In the genomic region with DNA sequence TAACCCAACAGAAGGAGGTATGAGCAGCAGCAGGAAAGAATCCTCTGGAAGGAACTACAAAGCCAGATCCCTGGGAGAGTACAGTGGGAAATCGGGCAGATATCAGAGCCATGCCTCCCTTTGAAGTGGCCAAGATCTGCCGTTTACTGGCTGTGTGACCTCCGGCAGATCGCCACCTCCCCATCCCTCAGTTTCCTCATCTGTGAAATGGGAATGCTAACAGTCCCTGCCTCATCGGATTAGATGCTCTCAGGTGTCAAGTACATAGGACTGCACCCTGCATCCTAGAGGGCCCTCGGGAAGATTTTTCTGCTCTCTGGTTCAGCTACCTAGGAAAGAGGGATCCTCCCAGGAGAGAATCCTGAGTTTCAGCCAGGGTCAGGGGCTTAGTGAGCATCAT, we compare ENCODE assay signal across 25 cellular contexts.
A peak's percentile ranks its signal among the peaks of the same experiment; 100 is the strongest.
DNase-seq lines count a peak whose midpoint lies in the region; ATAC-seq, FAIRE-seq and TF ChIP-seq lines count a peak whose summit lies in the region.
"Had no signal": no experiment of that assay in that cellular context is flagged by ENCODE, and none has a peak within 500 bp of the region (broad histone marks: within the 10 kb centered on the region; RNA-seq: fewer than 3 reads in every experiment).

No MANE protein-coding gene starts in this region.

- no peak overlapping the region for H3K27ac ChIP-seq in kidney (ENCODE audit: low read depth in 2 of 2, low read length in 2 of 2)
- H3K27ac ChIP-seq: 22Rv1; BLaER1 treated with 17β-estradiol and CSF1 and Interleukin-3, amounts not matched to agents 10 nM and 100 nM had no signal

- no peaks in the 10 kb centered on the region for H3K36me3 ChIP-seq in kidney (ENCODE audit: control insufficient read depth in 1 of 2, insufficient read depth in 2 of 2, low read length in 2 of 2)
- H3K36me3 ChIP-seq: BE2C; BLaER1 treated with 17β-estradiol and CSF1 and Interleukin-3, amounts not matched to agents 10 nM and 100 nM had no signal

- no peaks in the 10 kb centered on the region for H3K4me1 ChIP-seq in kidney (ENCODE audit: control insufficient read depth in 1 of 2, insufficient read depth in 1 of 2, low read depth in 1 of 2, low read length in 2 of 2)
- H3K4me1 ChIP-seq: BE2C had no signal

- no peak overlapping the region for H3K4me3 Mint-ChIP-seq in activated naive CD4-positive, alpha-beta T cell treated with anti-CD3 and anti-CD28 coated beads, Interleukin-2, amount 50 U/mL, for 24 hours
- H3K4me3 Mint-ChIP-seq in natural killer cell, result no peak overlapping the region
- no peak overlapping the region for H3K4me3 Mint-ChIP-seq in natural killer cell treated with Interleukin-12 subunit alpha and Interleukin-12 subunit beta and Interleukin-15 and Interleukin-18, amount 100 ng/mL, for 72 hours
- H3K4me3 Mint-ChIP-seq: CD14-positive monocyte; CD4-positive, alpha-beta T cell; GM23338; H9 had no signal

- H3K4me3 ChIP-seq in kidney (ENCODE audit: low read length in 2 of 2), result no peak overlapping the region
- H3K4me3 ChIP-seq: BLaER1 treated with 17β-estradiol and CSF1 and Interleukin-3, amounts not matched to agents 10 nM and 100 nM; GM23338 had no signal

- TF ChIP-seq CTCF in natural killer cell (IDR thresholded peaks at IDR 0.05), result no peak
- TF ChIP-seq CTCF in kidney (IDR thresholded peaks at IDR 0.05; ENCODE audit: borderline replicate concordance, extremely low read depth, insufficient read depth), result no peak

- no peak overlapping the region for H3K9ac ChIP-seq in kidney (ENCODE audit: low read length in 2 of 2)
- H3K9ac ChIP-seq: BLaER1 treated with 17β-estradiol and CSF1 and Interleukin-3, amounts not matched to agents 10 nM and 100 nM had no signal

- FAIRE-seq in kidney (lab: Jason Lieb, UNC), result no peak
- FAIRE-seq: A204.1, GM12891 had no signal

- H3K27me3 Mint-ChIP-seq in activated naive CD4-positive, alpha-beta T cell treated with anti-CD3 and anti-CD28 coated beads, Interleukin-2, amount 50 U/mL, for 24 hours, result peaks cover 12% of the 10 kb centered on the region
- H3K27me3 Mint-ChIP-seq in natural killer cell (ENCODE audit: low read depth in 2 of 2), result no peaks in the 10 kb centered on the region
- H3K27me3 Mint-ChIP-seq in natural killer cell treated with Interleukin-12 subunit alpha and Interleukin-12 subunit beta and Interleukin-15 and Interleukin-18, amount 100 ng/mL, for 72 hours, result no peaks in the 10 kb centered on the region

- no peaks in the 10 kb centered on the region for H3K9me3 Mint-ChIP-seq in activated naive CD4-positive, alpha-beta T cell treated with anti-CD3 and anti-CD28 coated beads, Interleukin-2, amount 50 U/mL, for 24 hours
- H3K9me3 Mint-ChIP-seq in natural killer cell, result peaks cover 0 to 2% of the 10 kb centered on the region in 2 donors
- H3K9me3 Mint-ChIP-seq in natural killer cell treated with Interleukin-12 subunit alpha and Interleukin-12 subunit beta and Interleukin-15 and Interleukin-18, amount 100 ng/mL, for 72 hours, result peaks cover 5% of the 10 kb centered on the region
- H3K9me3 Mint-ChIP-seq: CD14-positive monocyte; CD4-positive, alpha-beta T cell; GM23338; H9 had no signal

- H3K9me3 ChIP-seq in kidney (ENCODE audit: control insufficient read depth in 1 of 2, low read length in 2 of 2), result no peaks in the 10 kb centered on the region
- H3K9me3 ChIP-seq: BE2C; BLaER1 treated with 17β-estradiol and CSF1 and Interleukin-3, amounts not matched to agents 10 nM and 100 nM had no signal

- intact Hi-C loops in natural killer cell (cut with micrococcal nuclease), result loop anchor here (5.0 kb wide), 1 partner anchor 33 kb away; no protein-coding TSS in a partner anchor
- intact Hi-C loops in kidney (cut with DNase I), result no loop called here

- peak overlapping the region; percentile 55 for H3K27ac Mint-ChIP-seq in activated naive CD4-positive, alpha-beta T cell treated with anti-CD3 and anti-CD28 coated beads, Interleukin-2, amount 50 U/mL, for 24 hours
- H3K27ac Mint-ChIP-seq in natural killer cell, result peak overlapping the region; percentile 88
- H3K27ac Mint-ChIP-seq in natural killer cell treated with Interleukin-12 subunit alpha and Interleukin-12 subunit beta and Interleukin-15 and Interleukin-18, amount 100 ng/mL, for 72 hours, result peak overlapping the region in 1 of 2 donors; percentile 72
- H3K27ac Mint-ChIP-seq: CD4-positive, alpha-beta T cell; GM23338 had no signal

- ATAC-seq in natural killer cell (no peak), GM18868 (IDR thresholded peaks at IDR 0.05; ENCODE audit: unreplicated experiment) (no peak), HG03139 (IDR thresholded peaks at IDR 0.05; ENCODE audit: unreplicated experiment) (no peak)
- no peak for ATAC-seq in natural killer cell treated with Interleukin-12 subunit alpha and Interleukin-12 subunit beta and Interleukin-15 and Interleukin-18, amount 100 ng/mL, for 72 hours
- ATAC-seq: GM23338, HCT116 had no signal

- no peak for DNase-seq in activated naive CD4-positive, alpha-beta T cell (lab: John Stamatoyannopoulos, UW)
- DNase-seq in natural killer cell (no peak), kidney (peak; percentile 3)
- no peak for DNase-seq in natural killer cell treated with Interleukin-12 subunit alpha and Interleukin-12 subunit beta and Interleukin-15 and Interleukin-18, amount 100 ng/mL, for 72 hours (ENCODE audit: low spot score)
- no peak for DNase-seq in stimulated activated naive CD4-positive, alpha-beta T cell treated with Interleukin-2 at 50 U/mL for 16 hours (lab: John Stamatoyannopoulos, UW)
- DNase-seq: ACHN; AML-193; BE2C; Calu3; CD4-positive, alpha-beta T cell; COR-L47; DMS53; DMS79 treated with DMSO at 0.1 percent for 48 hours; GF-D8; H9 had no signal

- peaks cover 31% of the 10 kb centered on the region for H3K4me1 Mint-ChIP-seq in activated naive CD4-positive, alpha-beta T cell treated with anti-CD3 and anti-CD28 coated beads, Interleukin-2, amount 50 U/mL, for 24 hours
- peaks cover 63 to 83% of the 10 kb centered on the region in 2 donors for H3K4me1 Mint-ChIP-seq in natural killer cell
- peaks cover 63 to 74% of the 10 kb centered on the region in 2 donors for H3K4me1 Mint-ChIP-seq in natural killer cell treated with Interleukin-12 subunit alpha and Interleukin-12 subunit beta and Interleukin-15 and Interleukin-18, amount 100 ng/mL, for 72 hours (ENCODE audit: low read depth in 2 of 2)

- no peaks in the 10 kb centered on the region for H3K36me3 Mint-ChIP-seq in activated naive CD4-positive, alpha-beta T cell treated with anti-CD3 and anti-CD28 coated beads, Interleukin-2, amount 50 U/mL, for 24 hours
- no peaks in the 10 kb centered on the region for H3K36me3 Mint-ChIP-seq in natural killer cell
- no peaks in the 10 kb centered on the region for H3K36me3 Mint-ChIP-seq in natural killer cell treated with Interleukin-12 subunit alpha and Interleukin-12 subunit beta and Interleukin-15 and Interleukin-18, amount 100 ng/mL, for 72 hours
